In genomic region chr10:62268027-62268398, GRCh38 we compare ENCODE assay signal across 8 cellular contexts. TPM values are rescaled to one million over a fixed set of nuclear protein-coding genes. Genes with fewer than 3 reads are reported as not detected.
DNase-seq lines count a peak whose midpoint lies in the region; ATAC-seq and TF ChIP-seq lines count a peak whose summit lies in the region.

No MANE protein-coding gene starts in this region.

- H3K27ac Mint-ChIP-seq in activated T-helper 1 cell treated with anti-CD3 and anti-CD28 coated beads, Interleukin-12 subunit alpha, Interleukin-12 subunit beta, Interleukin-2, Interleukin-4 antibody, amounts not matched to agents 30 ng/mL and 10 ng/mL and 1 ng/mL, durations not matched to agents 14 hours and 24 hours and 36 hours: no peak overlapping the region

- H4K20me1 ChIP-seq in BLaER1: no peaks in the 10 kb centered on the region

- WGBS in tibial nerve, 2 donors: 1 to 5% methylated on average over 19 of the region's 19 CpGs

- H3K9ac ChIP-seq in BLaER1: peak overlapping the region; percentile 84

- H3K4me1 ChIP-seq in BLaER1: peaks cover 43% of the 10 kb centered on the region
- peaks cover 0 to 17% (median 5%) of the 10 kb centered on the region in 4 donors for H3K4me1 ChIP-seq in tibial nerve

- H3K36me3 Mint-ChIP-seq in activated T-helper 1 cell treated with anti-CD3 and anti-CD28 coated beads, Interleukin-12 subunit alpha, Interleukin-12 subunit beta, Interleukin-2, Interleukin-4 antibody, amounts not matched to agents 30 ng/mL and 10 ng/mL and 1 ng/mL, durations not matched to agents 14 hours and 24 hours and 36 hours (ENCODE audit: low read depth): no peaks in the 10 kb centered on the region

- no peak for TF ChIP-seq EP300 in tibial nerve (IDR thresholded peaks at IDR 0.05)

- H3K4me2 ChIP-seq in BLaER1: peak overlapping the region; percentile 88

- H3K27me3 ChIP-seq in BLaER1 (no peaks in the 10 kb centered on the region), tibial nerve (peaks cover 0 to 4% of the 10 kb centered on the region in 2 donors)

- intact Hi-C loops in activated T-helper 1 cell treated with anti-CD3 and anti-CD28 coated beads, Interleukin-12 subunit alpha, Interleukin-12 subunit beta, Interleukin-2, Interleukin-4 antibody, amounts not matched to agents 30 ng/mL and 10 ng/mL and 1 ng/mL, durations not matched to agents 14 hours and 24 hours and 36 hours (cut with micrococcal nuclease): loop anchor here (2.0 to 10.0 kb wide), 6 partner anchors 107 to 1359 kb away; partner anchors contain the start of gene ZNF365

- H3K27ac ChIP-seq in BLaER1: peak overlapping the region; percentile 71
- H3K27ac ChIP-seq in tibial nerve: peak overlapping the region in 1 of 4 donors; percentile 18

- peak; percentile 12 for ATAC-seq in HG02938 (IDR thresholded peaks at IDR 0.05; ENCODE audit: unreplicated experiment)
- ATAC-seq in activated CD4-positive, CD25-positive, alpha-beta regulatory T cell treated with anti-CD3 and anti-CD28 coated beads, Interleukin-2, amount 50 U/mL, for 24 hours: no peak

- H3K9me3 ChIP-seq in BLaER1 (no peaks in the 10 kb centered on the region), tibial nerve (no peaks in the 10 kb centered on the region)

- TF ChIP-seq POLR2A in tibial nerve (IDR thresholded peaks at IDR 0.05): no peak

- no peak for DNase-seq in activated T-helper 1 cell treated with anti-CD3 and anti-CD28 coated beads, Interleukin-12 subunit alpha, Interleukin-12 subunit beta, Interleukin-2, Interleukin-4 antibody, amounts not matched to agents 30 ng/mL and 10 ng/mL and 1 ng/mL, durations not matched to agents 14 hours and 24 hours and 36 hours (ENCODE audit: low spot score)
- peak; percentile 72 for DNase-seq in left kidney (ENCODE audit: low read depth, low spot score)
- DNase-seq in tibial nerve (ENCODE audit: low spot score in 2 of 2): no peak
- DNase-seq in inferior parietal cortex (ENCODE audit: extremely low spot score): no peak
- DNase-seq in kidney glomerular epithelial cell (lab: John Stamatoyannopoulos, UW): no peak

- peaks cover 27% of the 10 kb centered on the region for H3K27me3 Mint-ChIP-seq in activated T-helper 1 cell treated with anti-CD3 and anti-CD28 coated beads, Interleukin-12 subunit alpha, Interleukin-12 subunit beta, Interleukin-2, Interleukin-4 antibody, amounts not matched to agents 30 ng/mL and 10 ng/mL and 1 ng/mL, durations not matched to agents 14 hours and 24 hours and 36 hours (ENCODE audit: insufficient read depth)

- TF ChIP-seq CTCF in tibial nerve (IDR thresholded peaks at IDR 0.05): no peak

- peaks cover 32% of the 10 kb centered on the region for H3K4me1 Mint-ChIP-seq in activated T-helper 1 cell treated with anti-CD3 and anti-CD28 coated beads, Interleukin-12 subunit alpha, Interleukin-12 subunit beta, Interleukin-2, Interleukin-4 antibody, amounts not matched to agents 30 ng/mL and 10 ng/mL and 1 ng/mL, durations not matched to agents 14 hours and 24 hours and 36 hours (ENCODE audit: low read depth)

- peak overlapping the region; percentile 79 for H3K4me3 ChIP-seq in BLaER1
- peak overlapping the region; percentile 53 to 93 (median 60) for H3K4me3 ChIP-seq in tibial nerve

- peaks cover 5% of the 10 kb centered on the region; the same call in 1 of the 2 replicates for H3K36me3 ChIP-seq in BLaER1
- no peaks in the 10 kb centered on the region for H3K36me3 ChIP-seq in tibial nerve

- H3K9me3 Mint-ChIP-seq in activated T-helper 1 cell treated with anti-CD3 and anti-CD28 coated beads, Interleukin-12 subunit alpha, Interleukin-12 subunit beta, Interleukin-2, Interleukin-4 antibody, amounts not matched to agents 30 ng/mL and 10 ng/mL and 1 ng/mL, durations not matched to agents 14 hours and 24 hours and 36 hours: no peaks in the 10 kb centered on the region

- H3K4me3 Mint-ChIP-seq in activated T-helper 1 cell treated with anti-CD3 and anti-CD28 coated beads, Interleukin-12 subunit alpha, Interleukin-12 subunit beta, Interleukin-2, Interleukin-4 antibody, amounts not matched to agents 30 ng/mL and 10 ng/mL and 1 ng/mL, durations not matched to agents 14 hours and 24 hours and 36 hours: peak overlapping the region; percentile 83

RNA-seq across cellular contexts. Expression of gene RTKN2, which starts 0.6 kb away (rescaled TPM):
- 3.0 and 3.7 TPM in 2 replicates for total RNA-seq in activated T-helper 1 cell treated with anti-CD3 and anti-CD28 coated beads, Interleukin-12 subunit alpha, Interleukin-12 subunit beta, Interleukin-2, Interleukin-4 antibody, amounts not matched to agents 30 ng/mL and 10 ng/mL and 1 ng/mL, durations not matched to agents 14 hours and 24 hours and 36 hours
- total RNA-seq in tibial nerve: under 1 TPM in 1 of 4 donors, not detected in 3; 0.30 TPM
